1 cellular context compared by ENCODE assay signal in genomic region chr1:164558461-164559341, GRCh38.
TF ChIP-seq lines count a peak whose summit lies in the region.

TSS of gene PBX1 (plus strand) at chr1:164559184.

TF ChIP-seq in HEK293, 187 proteins besides CTCF, POLR2A, EP300 and RAD21 (continued from another document):
- TF ChIP-seq ZSCAN18 (tag by site-specific recombination; IDR thresholded peaks at IDR 0.05) (no peak), KLF8 (tag by site-specific recombination; IDR thresholded peaks at IDR 0.05) (no peak), ZBTB26 (tag by site-specific recombination; optimal IDR thresholded peaks at IDR 0.05) (no peak), ZNF48 (tag by site-specific recombination; IDR thresholded peaks at IDR 0.05) (no peak), ZNF692 (tag by site-specific recombination; IDR thresholded peaks at IDR 0.05) (peak; percentile 93), ZNF26 (tag by site-specific recombination; IDR thresholded peaks at IDR 0.05) (no peak), ZNF544 (tag by site-specific recombination; IDR thresholded peaks at IDR 0.05) (no peak), ZNF843 (tag by site-specific recombination; IDR thresholded peaks at IDR 0.05) (no peak), ZBTB48 (tag by site-specific recombination; IDR thresholded peaks at IDR 0.05) (no peak), GLI4 (tag by site-specific recombination; IDR thresholded peaks at IDR 0.05) (no peak), ZNF433 (tag by site-specific recombination; IDR thresholded peaks at IDR 0.05; ENCODE audit: low read depth) (no peak), ZBTB44 (tag by site-specific recombination; IDR thresholded peaks at IDR 0.05) (0 out of 2 replicates have a peak, but pooled peaks have one; percentile 51), PRDM1 (tag by site-specific recombination; IDR thresholded peaks at IDR 0.05) (0 out of 2 replicates have a peak, but pooled peaks have one; percentile 35), OSR2 (tag by site-specific recombination; IDR thresholded peaks at IDR 0.05) (no peak), ZNF10 (tag by site-specific recombination; IDR thresholded peaks at IDR 0.05) (no peak), ZSCAN30 (tag by site-specific recombination; IDR thresholded peaks at IDR 0.05) (peak; percentile 87; the same call in 1 of the 2 replicates), ZBTB8A (tag by site-specific recombination; IDR thresholded peaks at IDR 0.05) (no peak), BCL11B (tag by site-specific recombination; IDR thresholded peaks at IDR 0.05; ENCODE audit: low read depth) (no peak), ZSCAN16 (tag by site-specific recombination; IDR thresholded peaks at IDR 0.05) (0 out of 2 replicates have a peak, but pooled peaks have one; percentile 59), SP7 (tag by site-specific recombination; IDR thresholded peaks at IDR 0.05) (0 out of 2 replicates have a peak, but pooled peaks have one; percentile 14), OVOL3 (tag by site-specific recombination; IDR thresholded peaks at IDR 0.05) (no peak), ZNF311 (tag by site-specific recombination; IDR thresholded peaks at IDR 0.05; ENCODE audit: borderline replicate concordance) (no peak), PATZ1 (tag by site-specific recombination; IDR thresholded peaks at IDR 0.05) (peak; percentile 51)
